ENCODE assay signal across 2 cellular contexts in the genomic region with DNA sequence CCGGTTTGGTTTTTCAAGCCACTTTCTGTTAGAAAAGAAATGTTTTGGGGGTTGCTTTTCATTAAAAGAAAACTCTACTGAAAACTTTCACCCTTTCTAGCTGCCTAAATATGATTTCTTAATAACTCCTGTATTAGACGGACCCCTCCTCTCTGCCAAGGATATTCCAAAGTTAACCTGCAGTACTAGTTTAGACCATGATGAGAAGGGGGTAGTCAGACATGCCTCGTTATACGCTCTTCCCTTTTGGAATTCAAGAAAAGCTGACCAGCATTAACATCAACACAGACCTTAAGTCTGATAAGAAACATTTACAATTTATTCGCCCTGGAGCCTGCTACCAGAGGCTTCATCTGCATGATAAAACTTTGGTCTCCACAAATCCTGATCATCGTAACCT.
TF ChIP-seq lines count a peak whose summit lies in the region.

No MANE protein-coding gene starts in this region.

TF ChIP-seq in GM23338, 12 proteins besides CTCF, POLR2A, EP300 and RAD21 (continued from another document):
- TF ChIP-seq, protein P1, sequence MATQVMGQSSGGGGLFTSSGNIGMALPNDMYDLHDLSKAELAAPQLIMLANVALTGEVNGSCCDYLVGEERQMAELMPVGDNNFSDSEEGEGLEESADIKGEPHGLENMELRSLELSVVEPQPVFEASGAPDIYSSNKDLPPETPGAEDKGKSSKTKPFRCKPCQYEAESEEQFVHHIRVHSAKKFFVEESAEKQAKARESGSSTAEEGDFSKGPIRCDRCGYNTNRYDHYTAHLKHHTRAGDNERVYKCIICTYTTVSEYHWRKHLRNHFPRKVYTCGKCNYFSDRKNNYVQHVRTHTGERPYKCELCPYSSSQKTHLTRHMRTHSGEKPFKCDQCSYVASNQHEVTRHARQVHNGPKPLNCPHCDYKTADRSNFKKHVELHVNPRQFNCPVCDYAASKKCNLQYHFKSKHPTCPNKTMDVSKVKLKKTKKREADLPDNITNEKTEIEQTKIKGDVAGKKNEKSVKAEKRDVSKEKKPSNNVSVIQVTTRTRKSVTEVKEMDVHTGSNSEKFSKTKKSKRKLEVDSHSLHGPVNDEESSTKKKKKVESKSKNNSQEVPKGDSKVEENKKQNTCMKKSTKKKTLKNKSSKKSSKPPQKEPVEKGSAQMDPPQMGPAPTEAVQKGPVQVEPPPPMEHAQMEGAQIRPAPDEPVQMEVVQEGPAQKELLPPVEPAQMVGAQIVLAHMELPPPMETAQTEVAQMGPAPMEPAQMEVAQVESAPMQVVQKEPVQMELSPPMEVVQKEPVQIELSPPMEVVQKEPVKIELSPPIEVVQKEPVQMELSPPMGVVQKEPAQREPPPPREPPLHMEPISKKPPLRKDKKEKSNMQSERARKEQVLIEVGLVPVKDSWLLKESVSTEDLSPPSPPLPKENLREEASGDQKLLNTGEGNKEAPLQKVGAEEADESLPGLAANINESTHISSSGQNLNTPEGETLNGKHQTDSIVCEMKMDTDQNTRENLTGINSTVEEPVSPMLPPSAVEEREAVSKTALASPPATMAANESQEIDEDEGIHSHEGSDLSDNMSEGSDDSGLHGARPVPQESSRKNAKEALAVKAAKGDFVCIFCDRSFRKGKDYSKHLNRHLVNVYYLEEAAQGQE (IDR thresholded peaks at IDR 0.05; ENCODE audit: unreplicated experiment) = no peak
- TF ChIP-seq ZNF331 (CRISPR knock-in tag; IDR thresholded peaks at IDR 0.05; ENCODE audit: low read depth) (no peak), EZH2 (IDR thresholded peaks at IDR 0.05; ENCODE audit: low read depth, unreplicated experiment) (no peak)

TF ChIP-seq in WTC11, 78 proteins besides CTCF, POLR2A, EP300 and RAD21 (continued from another document):
- TF ChIP-seq, protein P2, sequence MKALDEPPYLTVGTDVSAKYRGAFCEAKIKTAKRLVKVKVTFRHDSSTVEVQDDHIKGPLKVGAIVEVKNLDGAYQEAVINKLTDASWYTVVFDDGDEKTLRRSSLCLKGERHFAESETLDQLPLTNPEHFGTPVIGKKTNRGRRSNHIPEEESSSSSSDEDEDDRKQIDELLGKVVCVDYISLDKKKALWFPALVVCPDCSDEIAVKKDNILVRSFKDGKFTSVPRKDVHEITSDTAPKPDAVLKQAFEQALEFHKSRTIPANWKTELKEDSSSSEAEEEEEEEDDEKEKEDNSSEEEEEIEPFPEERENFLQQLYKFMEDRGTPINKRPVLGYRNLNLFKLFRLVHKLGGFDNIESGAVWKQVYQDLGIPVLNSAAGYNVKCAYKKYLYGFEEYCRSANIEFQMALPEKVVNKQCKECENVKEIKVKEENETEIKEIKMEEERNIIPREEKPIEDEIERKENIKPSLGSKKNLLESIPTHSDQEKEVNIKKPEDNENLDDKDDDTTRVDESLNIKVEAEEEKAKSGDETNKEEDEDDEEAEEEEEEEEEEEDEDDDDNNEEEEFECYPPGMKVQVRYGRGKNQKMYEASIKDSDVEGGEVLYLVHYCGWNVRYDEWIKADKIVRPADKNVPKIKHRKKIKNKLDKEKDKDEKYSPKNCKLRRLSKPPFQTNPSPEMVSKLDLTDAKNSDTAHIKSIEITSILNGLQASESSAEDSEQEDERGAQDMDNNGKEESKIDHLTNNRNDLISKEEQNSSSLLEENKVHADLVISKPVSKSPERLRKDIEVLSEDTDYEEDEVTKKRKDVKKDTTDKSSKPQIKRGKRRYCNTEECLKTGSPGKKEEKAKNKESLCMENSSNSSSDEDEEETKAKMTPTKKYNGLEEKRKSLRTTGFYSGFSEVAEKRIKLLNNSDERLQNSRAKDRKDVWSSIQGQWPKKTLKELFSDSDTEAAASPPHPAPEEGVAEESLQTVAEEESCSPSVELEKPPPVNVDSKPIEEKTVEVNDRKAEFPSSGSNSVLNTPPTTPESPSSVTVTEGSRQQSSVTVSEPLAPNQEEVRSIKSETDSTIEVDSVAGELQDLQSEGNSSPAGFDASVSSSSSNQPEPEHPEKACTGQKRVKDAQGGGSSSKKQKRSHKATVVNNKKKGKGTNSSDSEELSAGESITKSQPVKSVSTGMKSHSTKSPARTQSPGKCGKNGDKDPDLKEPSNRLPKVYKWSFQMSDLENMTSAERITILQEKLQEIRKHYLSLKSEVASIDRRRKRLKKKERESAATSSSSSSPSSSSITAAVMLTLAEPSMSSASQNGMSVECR (CRISPR knock-in tag; IDR thresholded peaks at IDR 0.05; ENCODE audit: borderline replicate concordance) = no peak
- TF ChIP-seq RORB (CRISPR knock-in tag; IDR thresholded peaks at IDR 0.05) = no peak
- no peak for TF ChIP-seq FOXK1 (CRISPR knock-in tag; IDR thresholded peaks at IDR 0.05)
- no peak for TF ChIP-seq PREB (CRISPR knock-in tag; IDR thresholded peaks at IDR 0.05; ENCODE audit: borderline replicate concordance)
- TF ChIP-seq, protein P3, sequence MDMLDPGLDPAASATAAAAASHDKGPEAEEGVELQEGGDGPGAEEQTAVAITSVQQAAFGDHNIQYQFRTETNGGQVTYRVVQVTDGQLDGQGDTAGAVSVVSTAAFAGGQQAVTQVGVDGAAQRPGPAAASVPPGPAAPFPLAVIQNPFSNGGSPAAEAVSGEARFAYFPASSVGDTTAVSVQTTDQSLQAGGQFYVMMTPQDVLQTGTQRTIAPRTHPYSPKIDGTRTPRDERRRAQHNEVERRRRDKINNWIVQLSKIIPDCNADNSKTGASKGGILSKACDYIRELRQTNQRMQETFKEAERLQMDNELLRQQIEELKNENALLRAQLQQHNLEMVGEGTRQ (CRISPR knock-in tag; IDR thresholded peaks at IDR 0.05) = no peak
- TF ChIP-seq ZNF423 (CRISPR knock-in tag; IDR thresholded peaks at IDR 0.05) = no peak
- no peak for TF ChIP-seq TCF7 (CRISPR knock-in tag; IDR thresholded peaks at IDR 0.05; ENCODE audit: low read depth)
